Comparison of ENCODE assay signal across 9 cellular contexts in the genomic region with DNA sequence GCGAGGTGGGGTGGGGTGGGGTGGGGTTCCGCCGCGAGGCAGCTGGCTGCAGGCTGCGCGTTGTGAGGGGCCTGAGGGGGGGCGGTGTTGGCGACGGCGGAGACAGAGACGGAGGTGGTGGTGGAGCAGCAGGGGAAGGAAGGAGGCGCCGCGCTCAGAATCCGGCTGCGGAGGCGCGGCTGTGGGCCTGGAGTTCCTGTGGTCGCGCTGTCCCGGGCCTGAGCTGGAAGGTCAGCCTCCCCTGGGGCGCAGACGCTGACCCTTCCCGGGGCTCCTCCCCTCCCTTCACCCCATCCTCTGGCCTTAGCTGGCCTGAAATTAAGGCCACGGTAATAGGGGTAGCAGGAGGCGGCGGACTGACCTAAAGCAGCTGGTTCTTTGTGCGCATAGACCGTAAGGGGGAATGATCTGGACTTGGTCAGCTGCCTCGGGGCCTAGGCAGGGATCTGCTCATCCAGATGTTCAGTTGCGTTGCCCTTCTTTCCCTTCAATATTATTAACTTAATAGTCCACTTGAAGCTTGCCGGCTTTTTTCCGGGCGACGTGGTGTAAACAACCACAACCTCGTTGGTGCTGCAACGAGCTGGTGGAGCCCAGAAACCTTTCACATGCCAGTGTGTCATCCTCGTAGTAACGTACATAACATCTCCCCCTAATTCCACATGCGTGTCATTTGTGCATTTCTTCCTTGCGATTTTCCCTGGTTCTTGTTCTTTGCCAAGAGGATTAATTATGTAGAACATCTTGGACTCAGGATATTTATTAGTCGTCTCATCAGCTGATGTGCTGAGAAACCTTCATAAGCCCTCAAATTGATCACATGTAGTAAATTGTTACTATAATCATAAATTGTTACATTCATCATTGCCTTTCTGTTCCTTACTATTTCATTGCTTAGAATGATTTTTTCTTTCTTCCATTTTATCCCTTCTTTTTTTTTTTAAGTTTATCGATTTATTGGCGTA. TPM values are rescaled to one million over a fixed set of nuclear protein-coding genes. Genes with fewer than 3 reads are reported as not detected.
A peak's percentile ranks its signal among the peaks of the same experiment; 100 is the strongest.
DNase-seq lines count a peak whose midpoint lies in the region; ATAC-seq, FAIRE-seq and TF ChIP-seq lines count a peak whose summit lies in the region.
"Had no signal": no experiment of that assay in that cellular context is flagged by ENCODE, and none has a peak within 500 bp of the region (broad histone marks: within the 10 kb centered on the region; RNA-seq: fewer than 3 reads in every experiment).

No MANE protein-coding gene starts in this region.

- intact Hi-C loops in head of caudate nucleus (cut with DNase I) = loop anchor here (5.0 kb wide), 2 partner anchors 105 to 155 kb away; partner anchors contain the start of genes LRRC34 and LRRIQ4

- peaks cover 7% of the 10 kb centered on the region for H3K9me3 Mint-ChIP-seq in activated naive CD8-positive, alpha-beta T cell treated with anti-CD3 and anti-CD28 coated beads, Interleukin-2, amount 10 ng/mL, durations not matched to agents 7 days and 5 days

- peak overlapping the region; percentile 84 for H3K4me3 ChIP-seq in osteoblast (ENCODE audit: insufficient read depth, low read length)

- peaks cover 47% of the 10 kb centered on the region for H4K20me1 ChIP-seq in osteoblast (ENCODE audit: insufficient read depth, low read length)

- no peaks in the 10 kb centered on the region for H3K27me3 ChIP-seq in osteoblast (ENCODE audit: insufficient read depth, low read length)

- peak overlapping the region; percentile 95 for H3K4me2 ChIP-seq in osteoblast (ENCODE audit: insufficient read depth, low read length)

- ATAC-seq in GM21360 (IDR thresholded peaks at IDR 0.05; ENCODE audit: unreplicated experiment) = peak; percentile 22
- ATAC-seq in activated naive CD8-positive, alpha-beta T cell treated with anti-CD3 and anti-CD28 coated beads, Interleukin-2, amount 10 ng/mL, durations not matched to agents 7 days and 5 days (ENCODE audit: low read depth) = peak; percentile 77

- no peaks in the 10 kb centered on the region for H3K27me3 Mint-ChIP-seq in activated naive CD8-positive, alpha-beta T cell treated with anti-CD3 and anti-CD28 coated beads, Interleukin-2, amount 10 ng/mL, durations not matched to agents 7 days and 5 days

- POLR2A ChIA-PET in activated naive CD8-positive, alpha-beta T cell treated with anti-CD3 and anti-CD28 coated beads, Interleukin-2, amount 10 ng/mL, durations not matched to agents 7 days and 5 days (lab: Charles Lee) = interaction anchor here (0.6 to 2.5 kb wide), 16 partner anchors 9 to 902 kb away, joined by 3 to 14 read pairs (median 4); partner anchors contain the start of genes GPR160, RPL22L1 and TERC

- H3K79me2 ChIP-seq in osteoblast (ENCODE audit: insufficient read depth, low read length) = peaks cover 61% of the 10 kb centered on the region

- H3K36me3 ChIP-seq in osteoblast (ENCODE audit: insufficient read depth, low read length) = peaks cover 6% of the 10 kb centered on the region

- H3K36me3 Mint-ChIP-seq in activated naive CD8-positive, alpha-beta T cell treated with anti-CD3 and anti-CD28 coated beads, Interleukin-2, amount 10 ng/mL, durations not matched to agents 7 days and 5 days = peaks cover 20% of the 10 kb centered on the region

- peak overlapping the region; percentile 95 for H2AFZ ChIP-seq in osteoblast (ENCODE audit: low read length)

- peak; percentile 65 for DNase-seq in COR-L47 (lab: John Stamatoyannopoulos, UW)
- DNase-seq in HPDE6-E6E7 (ENCODE audit: extremely low spot score) = peak; percentile 13
- peak; percentile 10 for DNase-seq in RCC 7860 (ENCODE audit: low spot score)
- peak; percentile 51 for DNase-seq in activated naive CD8-positive, alpha-beta T cell treated with anti-CD3 and anti-CD28 coated beads, Interleukin-2, amount 10 ng/mL, durations not matched to agents 7 days and 5 days
- DNase-seq in head of caudate nucleus = peak in 23 of 42 donors; percentile 9 to 66 (median 35)
- DNase-seq in osteoblast (ENCODE audit: insufficient read length, low spot score, missing footprints) = peak; percentile 61
- DNase-seq in NCI-H774 (lab: John Stamatoyannopoulos, UW) = no peak

- peaks cover 36% of the 10 kb centered on the region for H3K4me1 Mint-ChIP-seq in activated naive CD8-positive, alpha-beta T cell treated with anti-CD3 and anti-CD28 coated beads, Interleukin-2, amount 10 ng/mL, durations not matched to agents 7 days and 5 days

- no peak for FAIRE-seq in RCC 7860 (lab: Jason Lieb, UNC)
- FAIRE-seq: colon had no signal

- H3K9me3 ChIP-seq in osteoblast (ENCODE audit: low read depth, low read length) = no peaks in the 10 kb centered on the region

- H3K27ac ChIP-seq in osteoblast (ENCODE audit: low read depth, low read length) = peak overlapping the region; percentile 90

- peaks cover 19% of the 10 kb centered on the region for H3K4me1 ChIP-seq in osteoblast (ENCODE audit: insufficient read depth, low read length)

- H3K4me3 Mint-ChIP-seq in activated naive CD8-positive, alpha-beta T cell treated with anti-CD3 and anti-CD28 coated beads, Interleukin-2, amount 10 ng/mL, durations not matched to agents 7 days and 5 days = peak overlapping the region; percentile 97

- peak overlapping the region; percentile 99 for H3K27ac Mint-ChIP-seq in activated naive CD8-positive, alpha-beta T cell treated with anti-CD3 and anti-CD28 coated beads, Interleukin-2, amount 10 ng/mL, durations not matched to agents 7 days and 5 days

- no peak for TF ChIP-seq CTCF in osteoblast (IDR thresholded peaks at IDR 0.05; ENCODE audit: extremely low read depth, low read depth, low read length)

RNA-seq across cellular contexts. Expression of gene SEC62, which starts 0.6 kb away (rescaled TPM):
- 10 to 100 TPM; 77.1 to 77.4 TPM for total RNA-seq in activated naive CD8-positive, alpha-beta T cell treated with anti-CD3 and anti-CD28 coated beads, Interleukin-2, amount 10 ng/mL, durations not matched to agents 7 days and 5 days
- 31.5 and 34.2 TPM in 2 replicates for total RNA-seq in osteoblast

RNA-seq across cellular contexts. Expression of gene SAMD7, which starts 55.9 kb away (rescaled TPM):
- not detected for total RNA-seq in activated naive CD8-positive, alpha-beta T cell treated with anti-CD3 and anti-CD28 coated beads, Interleukin-2, amount 10 ng/mL, durations not matched to agents 7 days and 5 days
- not detected in 2 replicates for total RNA-seq in osteoblast
